ENCODE assay signal across 1 cellular context in the genomic region with DNA sequence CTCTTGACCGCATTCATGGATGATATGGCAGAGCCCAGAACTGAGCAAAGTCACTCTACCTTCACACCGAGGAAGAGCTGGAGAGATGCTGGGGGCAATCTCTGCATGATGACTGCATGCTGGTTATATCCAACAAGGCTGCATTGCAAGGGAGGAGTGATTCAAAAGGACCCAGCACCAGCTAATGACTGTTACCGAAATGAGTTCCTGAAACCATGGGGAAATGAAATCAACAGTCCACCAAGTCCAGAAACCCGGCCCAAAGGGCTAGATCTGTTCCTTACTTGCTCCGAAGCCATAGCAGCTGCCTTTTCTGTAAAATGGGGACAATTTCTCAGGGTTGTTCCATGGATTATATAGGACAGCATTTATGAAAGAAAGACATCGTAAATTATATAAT.
TF ChIP-seq lines count a peak whose summit lies in the region.

No MANE protein-coding gene starts in this region.

TF ChIP-seq in HepG2, 621 proteins besides CTCF, POLR2A, EP300 and RAD21 (continued from another document):
- TF ChIP-seq ATRX (CRISPR knock-in tag; IDR thresholded peaks at IDR 0.05; ENCODE audit: borderline replicate concordance) (no peak), ZNF816 (CRISPR knock-in tag; IDR thresholded peaks at IDR 0.05; ENCODE audit: borderline replicate concordance) (no peak), SSRP1 (CRISPR knock-in tag; IDR thresholded peaks at IDR 0.05) (no peak), ZNF337 (CRISPR knock-in tag; IDR thresholded peaks at IDR 0.05; ENCODE audit: borderline replicate concordance, low read depth) (no peak), HNRNPH1 (optimal IDR thresholded peaks at IDR 0.05; ENCODE audit: low read depth, low read length) (no peak), NFE2L2 (IDR thresholded peaks at IDR 0.05; ENCODE audit: low read length) (no peak), ZNF569 (CRISPR knock-in tag; IDR thresholded peaks at IDR 0.05; ENCODE audit: borderline replicate concordance) (no peak)
